ENCODE assay signal across 3 cellular contexts in genomic region chr2:178829299-178829698, GRCh38.
TF ChIP-seq lines count a peak whose summit lies in the region.

No MANE protein-coding gene starts in this region.

TF ChIP-seq in GM12891, 5 proteins besides CTCF, POLR2A, EP300 and RAD21 (continued from another document):
- TF ChIP-seq POLR2AphosphoS5 (IDR thresholded peaks at IDR 0.05; ENCODE audit: low read depth, low read length) = no peak
- no peak for TF ChIP-seq TAF1 (IDR thresholded peaks at IDR 0.05; ENCODE audit: low read depth, low read length)
- no peak for TF ChIP-seq PAX5 (IDR thresholded peaks at IDR 0.05; ENCODE audit: insufficient read depth, low read length, severe bottlenecking)

TF ChIP-seq in SK-N-SH, 30 proteins besides CTCF, POLR2A, EP300 and RAD21:
- TF ChIP-seq ZBTB33 (IDR thresholded peaks at IDR 0.05; ENCODE audit: borderline replicate concordance, low read depth) (no peak), POLR2AphosphoS5 (IDR thresholded peaks at IDR 0.05; ENCODE audit: low read depth, low read length) (no peak), FOXJ3 (CRISPR knock-in tag; IDR thresholded peaks at IDR 0.05) (peak; percentile 72), USF2 (IDR thresholded peaks at IDR 0.05; ENCODE audit: borderline replicate concordance, low read depth, low read length) (no peak), TAF1 (IDR thresholded peaks at IDR 0.05; ENCODE audit: borderline replicate concordance, low read depth, low read length) (no peak), NFIC (IDR thresholded peaks at IDR 0.05; ENCODE audit: borderline replicate concordance) (no peak), RCOR1 (IDR thresholded peaks at IDR 0.05; ENCODE audit: low read length) (peak; percentile 23; the same call in 1 of the 2 replicates), MEF2A (IDR thresholded peaks at IDR 0.05; ENCODE audit: borderline replicate concordance, low read depth) (no peak), MXI1 (IDR thresholded peaks at IDR 0.05; ENCODE audit: low read depth, low read length) (no peak; the same call in 1 of the 2 replicates), PBX3 (IDR thresholded peaks at IDR 0.05) (no peak), RFX5 (IDR thresholded peaks at IDR 0.05; ENCODE audit: low read length) (no peak), GATA2 (CRISPR knock-in tag; IDR thresholded peaks at IDR 0.05) (peak; percentile 79), ELF1 (IDR thresholded peaks at IDR 0.05) (no peak)
TF ChIP-seq in SK-N-SH: peak in this region for 3.

TF ChIP-seq in HepG2, 621 proteins besides CTCF, POLR2A, EP300 and RAD21:
- no peak for TF ChIP-seq ZNF639 (CRISPR knock-in tag; conservative IDR thresholded peaks at IDR 0.05)
- no peak for TF ChIP-seq ZNF512 (CRISPR knock-in tag; IDR thresholded peaks at IDR 0.05)
- TF ChIP-seq SMC3 (IDR thresholded peaks at IDR 0.05; ENCODE audit: low read length) = no peak
- no peak for TF ChIP-seq RFXAP (CRISPR knock-in tag; IDR thresholded peaks at IDR 0.05; ENCODE audit: borderline replicate concordance)
- no peak for TF ChIP-seq ZNF3 (CRISPR knock-in tag; IDR thresholded peaks at IDR 0.05)
- no peak for TF ChIP-seq ZFP36 (IDR thresholded peaks at IDR 0.05; ENCODE audit: borderline replicate concordance, low read depth, low read length, partially characterized antibody)
- no peak for TF ChIP-seq HNF1B (CRISPR knock-in tag; IDR thresholded peaks at IDR 0.05)
- no peak for TF ChIP-seq TSC22D2 (CRISPR knock-in tag; IDR thresholded peaks at IDR 0.05; ENCODE audit: borderline replicate concordance)
- TF ChIP-seq ZNF607 (CRISPR knock-in tag; IDR thresholded peaks at IDR 0.05; ENCODE audit: borderline replicate concordance) = no peak
- no peak for TF ChIP-seq TRIM22 (IDR thresholded peaks at IDR 0.05)
- no peak for TF ChIP-seq KLF15 (CRISPR knock-in tag; IDR thresholded peaks at IDR 0.05; ENCODE audit: borderline replicate concordance)
- no peak for TF ChIP-seq SRY (CRISPR knock-in tag; IDR thresholded peaks at IDR 0.05)
- TF ChIP-seq ZKSCAN8 (CRISPR knock-in tag; IDR thresholded peaks at IDR 0.05; ENCODE audit: borderline replicate concordance) = no peak
- TF ChIP-seq HOXA5 (CRISPR knock-in tag; IDR thresholded peaks at IDR 0.05) = no peak
- TF ChIP-seq SCMH1 (CRISPR knock-in tag; IDR thresholded peaks at IDR 0.05; ENCODE audit: borderline replicate concordance) = no peak
- no peak for TF ChIP-seq ATAD3A (CRISPR knock-in tag; IDR thresholded peaks at IDR 0.05)
TF ChIP-seq in HepG2: peak in this region for 0.
